Comparison of ENCODE assay signal across 9 cellular contexts in genomic region chr2:65071499-65072180, GRCh38. TPM values are rescaled to one million over a fixed set of nuclear protein-coding genes. Genes with fewer than 3 reads are reported as not detected.
DNase-seq lines count a peak whose midpoint lies in the region; ATAC-seq, FAIRE-seq and TF ChIP-seq lines count a peak whose summit lies in the region.
"Had no signal": no experiment of that assay in that cellular context is flagged by ENCODE, and none has a peak within 500 bp of the region (broad histone marks: within the 10 kb centered on the region; RNA-seq: fewer than 3 reads in every experiment).

No MANE protein-coding gene starts in this region.

- intact Hi-C loops in Right ventricle myocardium superior (cut with DNase I) (loop anchor here (10.0 kb wide), 1 partner anchor 63 kb away; the partner anchor contains the start of gene RAB1A), thyroid gland (cut with DNase I) (no loop called here)

- 87 to 94% methylated on average over 6 to 8 of the region's 14 CpGs for WGBS in thyroid gland, 2 donors

- H3K9me3 ChIP-seq in cardiac muscle cell (ENCODE audit: low read depth), result no peaks in the 10 kb centered on the region
- no peaks in the 10 kb centered on the region for H3K9me3 ChIP-seq in thyroid gland

- ATAC-seq in Right ventricle myocardium superior (ENCODE audit: poor library complexity) (no peak), HG03280 (IDR thresholded peaks at IDR 0.05; ENCODE audit: unreplicated experiment) (no peak)

- peaks cover 5% of the 10 kb centered on the region for H3K4me1 ChIP-seq in cardiac muscle cell (ENCODE audit: low read depth)
- peaks cover 54 to 83% of the 10 kb centered on the region in 2 donors for H3K4me1 ChIP-seq in thyroid gland

- FAIRE-seq in GM19239 (lab: Jason Lieb, UNC), result no peak
- FAIRE-seq: colon had no signal

- TF ChIP-seq POLR2A in thyroid gland (IDR thresholded peaks at IDR 0.05), result no peak

- H3K36me3 ChIP-seq in cardiac muscle cell (peaks cover 26% of the 10 kb centered on the region), thyroid gland (peaks cover 5 to 8% of the 10 kb centered on the region in 2 donors)

- H3K27ac ChIP-seq in cardiac muscle cell, result no peak overlapping the region
- H3K27ac ChIP-seq in thyroid gland, result peak overlapping the region in 2 of 3 donors; percentile 81 to 95

- peak; percentile 40 for TF ChIP-seq CTCF in cardiac muscle cell (IDR thresholded peaks at IDR 0.05; ENCODE audit: low read depth, low read length)
- 0 out of 2 replicates have a peak, but pooled peaks have one; percentile 20 for TF ChIP-seq CTCF in WI38 (IDR thresholded peaks at IDR 0.05; ENCODE audit: low read depth, low read length)
- TF ChIP-seq CTCF in foreskin fibroblast (IDR thresholded peaks at IDR 0.05; ENCODE audit: low read depth, low read length), result peak; percentile 11
- peak in 2 of 6 experiments; percentile 2 to 10 for TF ChIP-seq CTCF in thyroid gland (IDR thresholded peaks at IDR 0.05)

- DNase-seq in cardiac muscle cell (ENCODE audit: low read depth in 1 of 2, low spot score in 1 of 2) (peak in 1 of 2 donors; percentile 32), Right ventricle myocardium superior (no peak), foreskin fibroblast (peak in 1 of 2 donors; percentile 45), thyroid gland (no peak), DMS153 (lab: John Stamatoyannopoulos, UW) (no peak), GM19239 (ENCODE audit: insufficient read length, low spot score) (no peak)

- H3K4me3 ChIP-seq in cardiac muscle cell (no peak overlapping the region), WI38 (ENCODE audit: low read depth, low read length) (no peak overlapping the region), foreskin fibroblast (ENCODE audit: low read depth in 1 of 2, low read length in 2 of 2) (no peak overlapping the region), thyroid gland (replicated peaks in 1 of 3) (no peak overlapping the region)

- H3K27me3 ChIP-seq in cardiac muscle cell (no peaks in the 10 kb centered on the region), thyroid gland (no peaks in the 10 kb centered on the region)

RNA-seq across cellular contexts. Expression of gene CEP68, which starts 15.4 kb away (rescaled TPM):
- total RNA-seq in cardiac muscle cell (17.2 and 28.3 TPM in 2 replicates), Right ventricle myocardium superior (19.5 TPM), thyroid gland (10 to 100 TPM; 19.8 to 34.1 (median 27.5) TPM)
- 17.6 and 29.4 TPM in 2 replicates for polyA plus RNA-seq in cardiac muscle cell

RNA-seq across cellular contexts. Expression of gene RAB1A, which starts 58.3 kb away (rescaled TPM):
- total RNA-seq in cardiac muscle cell (47.1 and 59.1 TPM in 2 replicates), Right ventricle myocardium superior (115 TPM), thyroid gland (100 to 1,000 TPM in 2 of 4 donors, 10 to 100 TPM in 2; 87.1 to 114 (median 98.8) TPM)
- 216 and 233 TPM in 2 replicates for polyA plus RNA-seq in cardiac muscle cell
